ENCODE assay signal across 1 cellular context in the genomic region with DNA sequence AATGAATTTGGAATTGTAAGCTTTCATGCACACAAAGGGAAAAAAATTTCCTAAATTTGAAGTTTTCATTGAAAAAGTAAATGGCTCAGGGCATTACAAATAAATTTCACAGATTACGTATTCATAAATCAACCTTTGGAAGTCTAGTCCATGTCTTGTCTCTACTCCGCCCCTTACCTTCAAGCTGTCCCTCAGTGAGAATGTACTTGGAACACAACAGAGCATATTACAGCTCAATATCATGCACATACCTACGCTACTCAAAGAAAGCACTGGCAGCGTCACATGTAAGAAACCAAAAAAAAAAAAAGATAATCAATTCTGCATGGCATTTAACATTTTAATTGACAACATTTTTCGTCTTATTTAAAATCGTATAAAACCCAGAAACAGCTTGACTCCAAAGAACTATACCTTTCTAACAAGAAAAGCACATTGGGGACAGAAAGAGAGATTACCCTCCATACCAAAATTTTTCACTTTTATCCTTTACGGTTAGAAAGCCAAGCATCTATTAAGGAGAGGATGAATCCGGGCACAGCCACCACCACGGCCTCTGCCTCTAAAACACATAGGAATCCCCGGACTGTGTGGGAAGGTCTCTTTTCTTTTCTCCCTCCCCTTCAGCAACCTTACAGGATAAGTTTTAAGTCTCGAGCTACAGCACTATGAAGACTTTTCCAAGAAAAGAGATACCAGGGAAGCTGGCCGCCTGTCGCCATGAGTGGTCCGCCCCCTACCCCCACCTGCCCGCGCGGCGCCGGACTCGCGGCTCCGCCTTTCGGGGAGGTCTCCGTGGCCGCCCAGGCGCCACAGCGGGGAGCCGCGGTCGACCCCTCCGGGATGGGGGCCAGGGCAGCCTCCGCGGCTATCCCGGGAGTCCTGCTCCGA.
A peak's percentile ranks its signal among the peaks of the same experiment; 100 is the strongest.
TF ChIP-seq lines count a peak whose summit lies in the region.

No MANE protein-coding gene starts in this region.

TF ChIP-seq in HepG2, 621 proteins besides CTCF, POLR2A, EP300 and RAD21 (continued from another document and continues in another):
- TF ChIP-seq, protein P1, sequence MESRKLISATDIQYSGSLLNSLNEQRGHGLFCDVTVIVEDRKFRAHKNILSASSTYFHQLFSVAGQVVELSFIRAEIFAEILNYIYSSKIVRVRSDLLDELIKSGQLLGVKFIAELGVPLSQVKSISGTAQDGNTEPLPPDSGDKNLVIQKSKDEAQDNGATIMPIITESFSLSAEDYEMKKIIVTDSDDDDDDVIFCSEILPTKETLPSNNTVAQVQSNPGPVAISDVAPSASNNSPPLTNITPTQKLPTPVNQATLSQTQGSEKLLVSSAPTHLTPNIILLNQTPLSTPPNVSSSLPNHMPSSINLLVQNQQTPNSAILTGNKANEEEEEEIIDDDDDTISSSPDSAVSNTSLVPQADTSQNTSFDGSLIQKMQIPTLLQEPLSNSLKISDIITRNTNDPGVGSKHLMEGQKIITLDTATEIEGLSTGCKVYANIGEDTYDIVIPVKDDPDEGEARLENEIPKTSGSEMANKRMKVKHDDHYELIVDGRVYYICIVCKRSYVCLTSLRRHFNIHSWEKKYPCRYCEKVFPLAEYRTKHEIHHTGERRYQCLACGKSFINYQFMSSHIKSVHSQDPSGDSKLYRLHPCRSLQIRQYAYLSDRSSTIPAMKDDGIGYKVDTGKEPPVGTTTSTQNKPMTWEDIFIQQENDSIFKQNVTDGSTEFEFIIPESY (CRISPR knock-in tag; IDR thresholded peaks at IDR 0.05): no peak
- TF ChIP-seq SRSF9 (IDR thresholded peaks at IDR 0.05; ENCODE audit: borderline replicate concordance, insufficient read depth, low read depth, low read length, poor library complexity, severe bottlenecking) (no peak), ZNF768 (CRISPR knock-in tag; IDR thresholded peaks at IDR 0.05) (no peak), SMARCE1 (IDR thresholded peaks at IDR 0.05; ENCODE audit: borderline replicate concordance) (no peak), PREB (CRISPR knock-in tag; IDR thresholded peaks at IDR 0.05) (no peak), RORA (CRISPR knock-in tag; IDR thresholded peaks at IDR 0.05) (no peak), NR2F1 (CRISPR knock-in tag; IDR thresholded peaks at IDR 0.05) (no peak), MXD4 (CRISPR knock-in tag; IDR thresholded peaks at IDR 0.05) (no peak), KDM5A (IDR thresholded peaks at IDR 0.05; ENCODE audit: borderline replicate concordance, low read length) (0 out of 2 replicates have a peak, but pooled peaks have one; percentile 7), CBX5 (CRISPR knock-in tag; IDR thresholded peaks at IDR 0.05; ENCODE audit: borderline replicate concordance) (no peak), NR2F6 (IDR thresholded peaks at IDR 0.05) (no peak), NR2F6 (CRISPR knock-in tag; IDR thresholded peaks at IDR 0.05) (no peak), SOX13 (IDR thresholded peaks at IDR 0.05) (no peak), SOX13 (CRISPR knock-in tag; conservative IDR thresholded peaks at IDR 0.05 in 1 of 2, IDR thresholded peaks at IDR 0.05 in 1 of 2) (no peak), ZNF282 (IDR thresholded peaks at IDR 0.05; ENCODE audit: partially characterized antibody) (no peak), ZMYM3 (CRISPR knock-in tag; IDR thresholded peaks at IDR 0.05) (no peak), ZNF879 (CRISPR knock-in tag; IDR thresholded peaks at IDR 0.05) (no peak), HINFP (CRISPR knock-in tag; IDR thresholded peaks at IDR 0.05; ENCODE audit: low read depth) (no peak), CAMTA2 (CRISPR knock-in tag; IDR thresholded peaks at IDR 0.05; ENCODE audit: borderline replicate concordance) (no peak), ELF1 (CRISPR knock-in tag; IDR thresholded peaks at IDR 0.05) (no peak), ZBTB2 (CRISPR knock-in tag; IDR thresholded peaks at IDR 0.05; ENCODE audit: low read depth) (no peak), ZNF235 (CRISPR knock-in tag; IDR thresholded peaks at IDR 0.05; ENCODE audit: borderline replicate concordance) (no peak), SP140L (CRISPR knock-in tag; IDR thresholded peaks at IDR 0.05; ENCODE audit: borderline replicate concordance) (no peak), ZNF224 (CRISPR knock-in tag; IDR thresholded peaks at IDR 0.05) (0 out of 2 replicates have a peak, but pooled peaks have one; percentile 29), POLR2G (IDR thresholded peaks at IDR 0.05; ENCODE audit: low read depth, low read length) (no peak), PAX8 (CRISPR knock-in tag; IDR thresholded peaks at IDR 0.05; ENCODE audit: borderline replicate concordance) (no peak), ARNTL (CRISPR knock-in tag; IDR thresholded peaks at IDR 0.05) (no peak)
- TF ChIP-seq, protein P2, sequence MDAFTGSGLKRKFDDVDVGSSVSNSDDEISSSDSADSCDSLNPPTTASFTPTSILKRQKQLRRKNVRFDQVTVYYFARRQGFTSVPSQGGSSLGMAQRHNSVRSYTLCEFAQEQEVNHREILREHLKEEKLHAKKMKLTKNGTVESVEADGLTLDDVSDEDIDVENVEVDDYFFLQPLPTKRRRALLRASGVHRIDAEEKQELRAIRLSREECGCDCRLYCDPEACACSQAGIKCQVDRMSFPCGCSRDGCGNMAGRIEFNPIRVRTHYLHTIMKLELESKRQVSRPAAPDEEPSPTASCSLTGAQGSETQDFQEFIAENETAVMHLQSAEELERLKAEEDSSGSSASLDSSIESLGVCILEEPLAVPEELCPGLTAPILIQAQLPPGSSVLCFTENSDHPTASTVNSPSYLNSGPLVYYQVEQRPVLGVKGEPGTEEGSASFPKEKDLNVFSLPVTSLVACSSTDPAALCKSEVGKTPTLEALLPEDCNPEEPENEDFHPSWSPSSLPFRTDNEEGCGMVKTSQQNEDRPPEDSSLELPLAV (CRISPR knock-in tag; conservative IDR thresholded peaks at IDR 0.05; ENCODE audit: low read depth): no peak
- TF ChIP-seq, protein P3, sequence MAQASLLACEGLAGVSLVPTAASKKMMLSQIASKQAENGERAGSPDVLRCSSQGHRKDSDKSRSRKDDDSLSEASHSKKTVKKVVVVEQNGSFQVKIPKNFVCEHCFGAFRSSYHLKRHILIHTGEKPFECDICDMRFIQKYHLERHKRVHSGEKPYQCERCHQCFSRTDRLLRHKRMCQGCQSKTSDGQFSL (CRISPR knock-in tag; IDR thresholded peaks at IDR 0.05): no peak
- TF ChIP-seq, protein P4, sequence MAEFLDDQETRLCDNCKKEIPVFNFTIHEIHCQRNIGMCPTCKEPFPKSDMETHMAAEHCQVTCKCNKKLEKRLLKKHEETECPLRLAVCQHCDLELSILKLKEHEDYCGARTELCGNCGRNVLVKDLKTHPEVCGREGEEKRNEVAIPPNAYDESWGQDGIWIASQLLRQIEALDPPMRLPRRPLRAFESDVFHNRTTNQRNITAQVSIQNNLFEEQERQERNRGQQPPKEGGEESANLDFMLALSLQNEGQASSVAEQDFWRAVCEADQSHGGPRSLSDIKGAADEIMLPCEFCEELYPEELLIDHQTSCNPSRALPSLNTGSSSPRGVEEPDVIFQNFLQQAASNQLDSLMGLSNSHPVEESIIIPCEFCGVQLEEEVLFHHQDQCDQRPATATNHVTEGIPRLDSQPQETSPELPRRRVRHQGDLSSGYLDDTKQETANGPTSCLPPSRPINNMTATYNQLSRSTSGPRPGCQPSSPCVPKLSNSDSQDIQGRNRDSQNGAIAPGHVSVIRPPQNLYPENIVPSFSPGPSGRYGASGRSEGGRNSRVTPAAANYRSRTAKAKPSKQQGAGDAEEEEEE (CRISPR knock-in tag; IDR thresholded peaks at IDR 0.05; ENCODE audit: borderline replicate concordance): no peak
- TF ChIP-seq, protein P5, sequence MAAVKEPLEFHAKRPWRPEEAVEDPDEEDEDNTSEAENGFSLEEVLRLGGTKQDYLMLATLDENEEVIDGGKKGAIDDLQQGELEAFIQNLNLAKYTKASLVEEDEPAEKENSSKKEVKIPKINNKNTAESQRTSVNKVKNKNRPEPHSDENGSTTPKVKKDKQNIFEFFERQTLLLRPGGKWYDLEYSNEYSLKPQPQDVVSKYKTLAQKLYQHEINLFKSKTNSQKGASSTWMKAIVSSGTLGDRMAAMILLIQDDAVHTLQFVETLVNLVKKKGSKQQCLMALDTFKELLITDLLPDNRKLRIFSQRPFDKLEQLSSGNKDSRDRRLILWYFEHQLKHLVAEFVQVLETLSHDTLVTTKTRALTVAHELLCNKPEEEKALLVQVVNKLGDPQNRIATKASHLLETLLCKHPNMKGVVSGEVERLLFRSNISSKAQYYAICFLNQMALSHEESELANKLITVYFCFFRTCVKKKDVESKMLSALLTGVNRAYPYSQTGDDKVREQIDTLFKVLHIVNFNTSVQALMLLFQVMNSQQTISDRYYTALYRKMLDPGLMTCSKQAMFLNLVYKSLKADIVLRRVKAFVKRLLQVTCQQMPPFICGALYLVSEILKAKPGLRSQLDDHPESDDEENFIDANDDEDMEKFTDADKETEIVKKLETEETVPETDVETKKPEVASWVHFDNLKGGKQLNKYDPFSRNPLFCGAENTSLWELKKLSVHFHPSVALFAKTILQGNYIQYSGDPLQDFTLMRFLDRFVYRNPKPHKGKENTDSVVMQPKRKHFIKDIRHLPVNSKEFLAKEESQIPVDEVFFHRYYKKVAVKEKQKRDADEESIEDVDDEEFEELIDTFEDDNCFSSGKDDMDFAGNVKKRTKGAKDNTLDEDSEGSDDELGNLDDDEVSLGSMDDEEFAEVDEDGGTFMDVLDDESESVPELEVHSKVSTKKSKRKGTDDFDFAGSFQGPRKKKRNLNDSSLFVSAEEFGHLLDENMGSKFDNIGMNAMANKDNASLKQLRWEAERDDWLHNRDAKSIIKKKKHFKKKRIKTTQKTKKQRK (IDR thresholded peaks at IDR 0.05; ENCODE audit: low read length): no peak
- TF ChIP-seq, protein P6, sequence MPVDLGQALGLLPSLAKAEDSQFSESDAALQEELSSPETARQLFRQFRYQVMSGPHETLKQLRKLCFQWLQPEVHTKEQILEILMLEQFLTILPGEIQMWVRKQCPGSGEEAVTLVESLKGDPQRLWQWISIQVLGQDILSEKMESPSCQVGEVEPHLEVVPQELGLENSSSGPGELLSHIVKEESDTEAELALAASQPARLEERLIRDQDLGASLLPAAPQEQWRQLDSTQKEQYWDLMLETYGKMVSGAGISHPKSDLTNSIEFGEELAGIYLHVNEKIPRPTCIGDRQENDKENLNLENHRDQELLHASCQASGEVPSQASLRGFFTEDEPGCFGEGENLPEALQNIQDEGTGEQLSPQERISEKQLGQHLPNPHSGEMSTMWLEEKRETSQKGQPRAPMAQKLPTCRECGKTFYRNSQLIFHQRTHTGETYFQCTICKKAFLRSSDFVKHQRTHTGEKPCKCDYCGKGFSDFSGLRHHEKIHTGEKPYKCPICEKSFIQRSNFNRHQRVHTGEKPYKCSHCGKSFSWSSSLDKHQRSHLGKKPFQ (CRISPR knock-in tag; IDR thresholded peaks at IDR 0.05; ENCODE audit: insufficient replicate concordance): peak; percentile 10
- TF ChIP-seq, protein P7, sequence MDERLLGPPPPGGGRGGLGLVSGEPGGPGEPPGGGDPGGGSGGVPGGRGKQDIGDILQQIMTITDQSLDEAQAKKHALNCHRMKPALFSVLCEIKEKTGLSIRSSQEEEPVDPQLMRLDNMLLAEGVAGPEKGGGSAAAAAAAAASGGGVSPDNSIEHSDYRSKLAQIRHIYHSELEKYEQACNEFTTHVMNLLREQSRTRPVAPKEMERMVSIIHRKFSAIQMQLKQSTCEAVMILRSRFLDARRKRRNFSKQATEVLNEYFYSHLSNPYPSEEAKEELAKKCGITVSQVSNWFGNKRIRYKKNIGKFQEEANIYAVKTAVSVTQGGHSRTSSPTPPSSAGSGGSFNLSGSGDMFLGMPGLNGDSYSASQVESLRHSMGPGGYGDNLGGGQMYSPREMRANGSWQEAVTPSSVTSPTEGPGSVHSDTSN (CRISPR knock-in tag; IDR thresholded peaks at IDR 0.05): no peak
